In the genomic region with DNA sequence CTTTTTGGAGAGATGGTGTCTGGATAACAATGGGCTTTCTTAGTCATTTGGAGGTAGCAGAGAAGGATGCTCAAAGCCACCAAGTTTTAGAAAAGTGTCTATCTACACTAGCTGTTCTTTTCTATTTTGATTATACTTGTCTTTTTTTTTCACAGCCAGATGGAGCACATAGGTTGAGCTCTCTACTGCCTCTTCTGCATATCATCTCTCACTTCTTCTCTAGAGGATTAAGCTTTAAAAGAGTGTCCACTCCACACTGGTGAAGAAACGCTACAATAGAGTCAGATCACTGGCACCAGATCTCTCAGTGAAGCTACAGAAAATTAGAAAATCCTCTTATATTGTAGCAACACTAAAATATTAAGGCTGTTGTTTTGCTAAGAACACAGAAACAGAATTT, we compare ENCODE assay signal across 29 cellular contexts.
DNase-seq lines count a peak whose midpoint lies in the region; ATAC-seq, FAIRE-seq and TF ChIP-seq lines count a peak whose summit lies in the region.
"Had no signal": no experiment of that assay in that cellular context is flagged by ENCODE, and none has a peak within 500 bp of the region (broad histone marks: within the 10 kb centered on the region; RNA-seq: fewer than 3 reads in every experiment).

No MANE protein-coding gene starts in this region.

- H3K9me1 ChIP-seq in endothelial cell of umbilical vein (replicated peaks; ENCODE audit: control insufficient read depth, extremely low read depth, insufficient read depth, low read length): no peaks in the 10 kb centered on the region

- FAIRE-seq in A549 (lab: Jason Lieb, UNC) (no peak), endothelial cell of umbilical vein (lab: Jason Lieb, UNC) (no peak)
- FAIRE-seq: A204.1, GM12892, GM19239, islet of Langerhans, small intestine had no signal

- TF ChIP-seq POLR2A in A549 (IDR thresholded peaks at IDR 0.05; ENCODE audit: low read length): no peak
- no peak for TF ChIP-seq POLR2A in HCT116 (IDR thresholded peaks at IDR 0.05; ENCODE audit: borderline replicate concordance, extremely low read depth, insufficient read depth, insufficient read length)
- TF ChIP-seq POLR2A in endothelial cell of umbilical vein (IDR thresholded peaks at IDR 0.05; ENCODE audit: low read depth, low read length): no peak
- TF ChIP-seq POLR2A in gastrocnemius medialis (IDR thresholded peaks at IDR 0.05): no peak

- dilution Hi-C loops in endothelial cell of umbilical vein (cut with MboI; ENCODE audit: extremely low pct_ligation_motif_present, low sequenced_read_pairs): no loop called here

- RAD21 ChIA-PET in HCT116 (lab: Charles Lee; ENCODE audit: low non-redundant PET in 1 of 2, low total read pairs in 2 of 2, uncharacterized antibody in 2 of 2, unreplicated experiment in 2 of 2): no interaction called here

- H4K20me1 ChIP-seq in HCT116 (ENCODE audit: insufficient read depth) (no peaks in the 10 kb centered on the region), SK-N-SH (ENCODE audit: insufficient read depth) (no peaks in the 10 kb centered on the region), endothelial cell of umbilical vein (replicated peaks; ENCODE audit: control insufficient read depth, extremely low read depth, insufficient read depth, low read length) (no peaks in the 10 kb centered on the region)

- intact Hi-C loops in HCT116 (cut with micrococcal nuclease): no loop called here
- intact Hi-C loops in endothelial cell of umbilical vein (cut with micrococcal nuclease): no loop called here
- intact Hi-C loops in gastrocnemius medialis (cut with DNase I; ENCODE audit: low total_unique reads): no loop called here

- CTCF ChIA-PET in A549 (lab: Yijun Ruan, JAX) (no interaction called here), HCT116 (lab: Charles Lee) (interaction anchor here (1.0 to 1.3 kb wide), 5 partner anchors 9 to 320 kb away, joined by 3 to 6 read pairs (median 3); no protein-coding TSS in a partner anchor), SK-N-SH (lab: Yijun Ruan, JAX) (no interaction called here), endothelial cell of umbilical vein (lab: Charles Lee) (interaction anchor here (0.8 to 1.0 kb wide), 2 partner anchors 14 to 28 kb away, joined by 3 read pairs; no protein-coding TSS in a partner anchor)

- H2AFZ ChIP-seq in HCT116 (ENCODE audit: low read depth, low read length, poor library complexity, severe bottlenecking) (peak overlapping the region; percentile 14), SK-N-SH (ENCODE audit: low read depth) (peak overlapping the region; percentile 64; the same call in 1 of the 2 replicates), endothelial cell of umbilical vein (ENCODE audit: low read depth, low read length) (peak overlapping the region; percentile 29)

- TF ChIP-seq RAD21 in A549 (conservative IDR thresholded peaks at IDR 0.05 in 1 of 2, IDR thresholded peaks at IDR 0.05 in 1 of 2): no peak
- 0 out of 2 replicates have a peak, but pooled peaks have one; percentile 8 for TF ChIP-seq RAD21 in HCT116 (IDR thresholded peaks at IDR 0.05; ENCODE audit: low read depth)
- no peak for TF ChIP-seq RAD21 in SK-N-SH (IDR thresholded peaks at IDR 0.05; ENCODE audit: low read length)

- TF ChIP-seq CTCF in A549 (IDR thresholded peaks at IDR 0.05) (no peak), HCT116 (IDR thresholded peaks at IDR 0.05 in 2 of 3, conservative IDR thresholded peaks at IDR 0.05 in 1 of 3; ENCODE audit: borderline replicate concordance in 1 of 3, insufficient read depth in 1 of 3, low read depth in 2 of 3, low read length in 2 of 3) (peak in 1 of 3 experiments; percentile 25; a peak in 1 of 6 replicates), SK-N-SH (IDR thresholded peaks at IDR 0.05) (peak; percentile 30; the same call in 1 of the 2 replicates), endothelial cell of umbilical vein (IDR thresholded peaks at IDR 0.05; ENCODE audit: extremely low read depth in 1 of 2, insufficient read depth in 1 of 2, low read depth in 1 of 2, low read length in 2 of 2) (no peak), gastrocnemius medialis (IDR thresholded peaks at IDR 0.05 in 4 of 5, conservative IDR thresholded peaks at IDR 0.05 in 1 of 5) (no peak)

- WGBS in A549 (ENCODE audit: missing lambda C conversion rate): 78% methylated on average over 1 of the region's 1 CpG
- 59% methylated on average over 1 of the region's 1 CpG for WGBS in SK-N-SH (ENCODE audit: low lambda C conversion rate)

- H3K79me2 ChIP-seq in HCT116 (ENCODE audit: insufficient read depth, low read length): no peaks in the 10 kb centered on the region
- no peaks in the 10 kb centered on the region for H3K79me2 ChIP-seq in SK-N-SH (ENCODE audit: insufficient read depth)
- no peaks in the 10 kb centered on the region for H3K79me2 ChIP-seq in endothelial cell of umbilical vein (ENCODE audit: control insufficient read depth, insufficient read depth, low read length)

- TF ChIP-seq EP300 in A549 (IDR thresholded peaks at IDR 0.05) (no peak), SK-N-SH (IDR thresholded peaks at IDR 0.05; ENCODE audit: borderline replicate concordance in 1 of 2, low read depth in 1 of 2, low read length in 1 of 2) (no peak)

- in situ Hi-C loops in gastrocnemius medialis (cut with MboI; ENCODE audit: low sequenced_read_pairs in 4 of 4): no loop called here

- DNase-seq in A549 (ENCODE audit: low read depth in 1 of 2, low spot score in 1 of 2) (no peak), HCT116 (ENCODE audit: low read depth, low spot score) (no peak), SK-N-SH (no peak), endothelial cell of umbilical vein (ENCODE audit: low read depth, low spot score) (no peak), amygdala (lab: John Stamatoyannopoulos, UW) (no peak), gastrocnemius medialis (no peak)
- no peak for DNase-seq in stimulated activated CD4-positive, alpha-beta T cell treated with anti-CD3 and anti-CD28 coated beads, Interleukin-12 subunit alpha, Interleukin-12 subunit beta, amount 100 ng/mL, for 4 hours
- no peak for DNase-seq in activated CD4-positive, alpha-beta T cell treated with anti-CD3 and anti-CD28 coated beads for 48 hours
- DNase-seq: activated CD8-positive, alpha-beta T cell treated with anti-CD3 and anti-CD28 coated beads for 36 hours; activated effector memory CD4-positive, alpha-beta T cell treated with anti-CD3 and anti-CD28 coated beads, Interleukin-2, amount 50 U/mL, for 16 hours; activated naive CD8-positive, alpha-beta T cell treated with anti-CD3 and anti-CD28 coated beads, Interleukin-2, amount 50 U/mL, for 24 hours; activated T-cell treated with anti-CD3 and anti-CD28 coated beads for 4 hours; body of pancreas; C1 segment of cervical spinal cord; Calu3; effector CD8-positive, alpha-beta T cell; left ventricle myocardium superior; naive B cell; NCI-H1417 treated with DMSO at 0.1 percent for 48 hours; retina; small intestine; stimulated activated CD4-positive, alpha-beta T cell treated with anti-CD3 and anti-CD28 coated beads, Interleukin-2, amount 100 ng/mL, for 48 hours had no signal

- H3K4me2 ChIP-seq in A549 (no peak overlapping the region), HCT116 (ENCODE audit: low read length) (no peak overlapping the region), SK-N-SH (0 out of 2 replicates have a peak overlapping the region, but pooled peaks have one; percentile 10), endothelial cell of umbilical vein (ENCODE audit: insufficient read depth, low read length) (no peak overlapping the region)

- H3F3A ChIP-seq in SK-N-SH (replicated peaks; ENCODE audit: insufficient read depth): peaks cover 48% of the 10 kb centered on the region

- BruUV-seq in HCT116 (replicated peaks; lab: Mats Ljungman, UMichigan): no TSS peak
- no TSS peak for BruUV-seq in endothelial cell of umbilical vein (replicated peaks; lab: Mats Ljungman, UMichigan)

- H3K9me3 ChIP-seq in A549 (no peaks in the 10 kb centered on the region), HCT116 (ENCODE audit: control insufficient read depth in 1 of 2, insufficient read depth in 1 of 2, low read depth in 1 of 2, low read length in 2 of 2) (no peaks in the 10 kb centered on the region), SK-N-SH (no peaks in the 10 kb centered on the region), endothelial cell of umbilical vein (replicated peaks; ENCODE audit: control insufficient read depth, insufficient read depth, low read length) (no peaks in the 10 kb centered on the region), gastrocnemius medialis (no peaks in the 10 kb centered on the region)
- H3K9me3 ChIP-seq: body of pancreas had no signal

- POLR2A ChIA-PET in A549 (lab: Yijun Ruan, JAX): no interaction called here
- POLR2A ChIA-PET in HCT116 (lab: Charles Lee): no interaction called here
- POLR2A ChIA-PET in SK-N-SH (lab: Yijun Ruan, JAX): no interaction called here
- POLR2A ChIA-PET in endothelial cell of umbilical vein (lab: Charles Lee): no interaction called here

- H3K4me3 ChIP-seq in A549: no peak overlapping the region
- no peak overlapping the region for H3K4me3 ChIP-seq in HCT116 (replicated peaks in 1 of 2; ENCODE audit: low read depth in 1 of 2, low read length in 2 of 2)
- H3K4me3 ChIP-seq in SK-N-SH (ENCODE audit: low read depth in 2 of 2, low read length in 1 of 2): no peak overlapping the region
- no peak overlapping the region for H3K4me3 ChIP-seq in endothelial cell of umbilical vein (replicated peaks in 1 of 3; ENCODE audit: insufficient read depth in 1 of 3, low read depth in 1 of 3, low read length in 3 of 3)
- H3K4me3 ChIP-seq in gastrocnemius medialis: no peak overlapping the region
- H3K4me3 ChIP-seq: body of pancreas had no signal

- no peaks in the 10 kb centered on the region for H3K27me3 ChIP-seq in HCT116 (ENCODE audit: insufficient read depth, low read length)
- no peaks in the 10 kb centered on the region for H3K27me3 ChIP-seq in SK-N-SH (ENCODE audit: insufficient read depth)
- no peaks in the 10 kb centered on the region for H3K27me3 ChIP-seq in endothelial cell of umbilical vein (ENCODE audit: control insufficient read depth in 2 of 2, insufficient read depth in 2 of 2, low read length in 2 of 2)
- no peaks in the 10 kb centered on the region for H3K27me3 ChIP-seq in gastrocnemius medialis
- H3K27me3 ChIP-seq: body of pancreas had no signal

- H3K9me2 ChIP-seq in HCT116 (ENCODE audit: insufficient read depth): no peaks in the 10 kb centered on the region
- no peaks in the 10 kb centered on the region for H3K9me2 ChIP-seq in SK-N-SH

- no peaks in the 10 kb centered on the region for H3K36me3 ChIP-seq in HCT116 (ENCODE audit: control insufficient read depth in 1 of 2, insufficient read depth in 2 of 2, low read length in 2 of 2)
- no peaks in the 10 kb centered on the region for H3K36me3 ChIP-seq in SK-N-SH (replicated peaks in 1 of 2; ENCODE audit: control insufficient read depth in 1 of 2, insufficient read depth in 2 of 2, low read length in 1 of 2)
- no peaks in the 10 kb centered on the region for H3K36me3 ChIP-seq in endothelial cell of umbilical vein (ENCODE audit: control insufficient read depth in 2 of 2, extremely low read depth in 1 of 2, insufficient read depth in 2 of 2, low read length in 2 of 2)
- no peaks in the 10 kb centered on the region for H3K36me3 ChIP-seq in gastrocnemius medialis

- peak; percentile 56 to 67; a peak in 3 of 6 replicates for ATAC-seq in A549
- ATAC-seq in HCT116: peak; percentile 68
- ATAC-seq in gastrocnemius medialis: no peak
- ATAC-seq: activated CD4-positive, CD25-positive, alpha-beta regulatory T cell treated with anti-CD3 and anti-CD28 coated beads, Interleukin-2, amount 50 U/mL, for 24 hours; activated CD8-positive, alpha-beta T cell treated with anti-CD3 and anti-CD28 coated beads for 36 hours; activated naive CD8-positive, alpha-beta T cell treated with anti-CD3 and anti-CD28 coated beads, Interleukin-2, amount 50 U/mL, for 24 hours; body of pancreas; esophagus mucosa; left ventricle myocardium superior; stimulated activated memory B cell treated with anti-CD40 and anti-IgM and Interleukin-4, amounts not matched to agents 10 μg/mL and 1 μg/mL and 100 μg/mL, for 72 hours had no signal

- H3K4me1 ChIP-seq in A549 (peaks cover 15% of the 10 kb centered on the region; the same call in 2 of the 3 replicates), HCT116 (ENCODE audit: control insufficient read depth in 1 of 2, insufficient read depth in 2 of 2, low read length in 2 of 2) (peaks cover 0 to 5% of the 10 kb centered on the region in 2 experiments; a peak in 1 of 4 replicates), SK-N-SH (ENCODE audit: control insufficient read depth in 1 of 2, insufficient read depth in 2 of 2, low read depth in 1 of 2, low read length in 1 of 2) (peaks cover 0 to 23% of the 10 kb centered on the region in 2 experiments; a peak in 3 of 4 replicates), endothelial cell of umbilical vein (ENCODE audit: control insufficient read depth, extremely low read depth, insufficient read depth, low read length) (peaks cover 18% of the 10 kb centered on the region), gastrocnemius medialis (no peaks in the 10 kb centered on the region)
- H3K4me1 ChIP-seq: body of pancreas had no signal

- no peak overlapping the region for H3K27ac ChIP-seq in A549
- H3K27ac ChIP-seq in HCT116 (ENCODE audit: low read depth, low read length): no peak overlapping the region
- peak overlapping the region in 1 of 2 experiments; percentile 19; a peak in 2 of 4 replicates for H3K27ac ChIP-seq in SK-N-SH (ENCODE audit: low read depth in 2 of 2, low read length in 1 of 2)
- H3K27ac ChIP-seq in endothelial cell of umbilical vein (ENCODE audit: insufficient read depth, low read depth, low read length): no peak overlapping the region
- no peak overlapping the region for H3K27ac ChIP-seq in gastrocnemius medialis
- H3K27ac ChIP-seq: body of pancreas had no signal

- no peak overlapping the region for H3K9ac ChIP-seq in HCT116 (ENCODE audit: low read length)
- no peak overlapping the region for H3K9ac ChIP-seq in SK-N-SH
- no peak overlapping the region for H3K9ac ChIP-seq in endothelial cell of umbilical vein (replicated peaks; ENCODE audit: extremely low read depth, insufficient read depth, low read length)

Comparison
In these comparisons a context has a peak if more than half of its experiments do, and no peak if none do; other contexts are left out.
1. ATAC-seq: peak in A549 (2 of 2) and HCT116 (single experiment); none in gastrocnemius medialis (0 of 2).
2. H2AFZ ChIP-seq: peak in every context shown above with its lines; median percentile 64 in SK-N-SH; 29 in endothelial cell of umbilical vein; 14 in HCT116.
3. CTCF ChIA-PET loops: an anchor here in HCT116 (1.0 to 1.3 kb wide) and endothelial cell of umbilical vein (0.8 to 1.0 kb wide); none called in A549 and SK-N-SH.